ENCODE assay signal across 19 cellular contexts in the genomic region with DNA sequence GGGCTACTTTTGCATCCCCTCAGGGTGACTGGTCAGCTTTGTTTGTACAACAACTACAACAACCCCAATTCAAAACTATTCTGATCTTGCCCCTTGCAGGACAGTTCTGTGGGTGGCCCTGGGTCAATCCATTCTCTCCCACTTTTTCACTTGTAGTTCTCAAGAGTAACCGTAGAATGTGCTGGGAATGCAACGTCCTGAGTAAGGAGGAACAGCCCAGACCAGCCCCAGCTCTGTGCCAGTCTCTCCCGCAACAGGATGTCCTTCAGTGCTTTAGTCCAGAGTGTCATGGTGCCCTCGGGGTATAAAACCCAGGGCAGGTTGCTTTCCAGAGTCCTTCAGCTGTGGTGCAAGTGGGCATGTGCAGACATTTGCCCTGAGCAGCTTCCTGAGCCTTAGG. TPM values are rescaled to one million over a fixed set of nuclear protein-coding genes. Genes with fewer than 3 reads are reported as not detected.
A peak's percentile ranks its signal among the peaks of the same experiment; 100 is the strongest.
DNase-seq lines count a peak whose midpoint lies in the region; ATAC-seq and TF ChIP-seq lines count a peak whose summit lies in the region.
"Had no signal": no experiment of that assay in that cellular context is flagged by ENCODE, and none has a peak within 500 bp of the region (broad histone marks: within the 10 kb centered on the region; RNA-seq: fewer than 3 reads in every experiment).

No MANE protein-coding gene starts in this region.

- DNase-seq in WTC11 (ENCODE audit: low spot score): no peak
- DNase-seq in coronary artery (ENCODE audit: low spot score): peak; percentile 47
- DNase-seq in islet precursor cell: peak; percentile 87
- DNase-seq in stimulated activated CD8-positive, alpha-beta memory T cell treated with anti-CD3 and anti-CD28 coated beads, Interleukin-4, amount 100 ng/mL, for 48 hours: peak; percentile 2
- no peak for DNase-seq in activated CD4-positive, alpha-beta T cell treated with anti-CD3 and anti-CD28 coated beads, Interleukin-2, amount 50 U/mL, for 4 hours
- DNase-seq in medulla oblongata (ENCODE audit: extremely low spot score): no peak
- no peak for DNase-seq in RPMI8226
- DNase-seq: ACHN; BE2C; Caco-2; CD4-positive, alpha-beta T cell; GDM1; H7; HFFc6 had no signal

- TF ChIP-seq CTCF in WTC11 (IDR thresholded peaks at IDR 0.05) (no peak), coronary artery (IDR thresholded peaks at IDR 0.05) (no peak)

- ATAC-seq in WTC11: peak; percentile 67
- ATAC-seq: GM23338, HCT116, HepG2 had no signal

- H3K36me3 Mint-ChIP-seq in WTC11: peaks cover 14% of the 10 kb centered on the region
- H3K36me3 Mint-ChIP-seq: IgD-negative memory B cell had no signal

- H3K9me3 Mint-ChIP-seq in WTC11: peaks cover 21% of the 10 kb centered on the region

- POLR2A ChIA-PET in WTC11 (lab: Charles Lee): no interaction called here

- no peaks in the 10 kb centered on the region; the same call in 1 of the 2 replicates for H3K27me3 Mint-ChIP-seq in WTC11 (ENCODE audit: low read depth)
- H3K27me3 Mint-ChIP-seq: CD4-positive, alpha-beta T cell; IgD-negative memory B cell had no signal

- peaks cover 24% of the 10 kb centered on the region for H3K4me1 Mint-ChIP-seq in WTC11
- H3K4me1 Mint-ChIP-seq: IgD-negative memory B cell had no signal

- H3K4me3 Mint-ChIP-seq in WTC11: no peak overlapping the region
- H3K4me3 Mint-ChIP-seq: CD4-positive, alpha-beta T cell; GM23338; HFFc6 had no signal

- H3K27ac Mint-ChIP-seq in WTC11: no peak overlapping the region
- H3K27ac Mint-ChIP-seq: CD4-positive, alpha-beta T cell; GM23338; HFFc6; IgD-negative memory B cell had no signal

- no peak overlapping the region for H3K27ac ChIP-seq in coronary artery
- H3K27ac ChIP-seq: C4-2B had no signal

- H3K4me3 ChIP-seq in coronary artery: no peak overlapping the region
- H3K4me3 ChIP-seq: GM23338 had no signal

- CTCF ChIA-PET in WTC11 (lab: Charles Lee): interaction anchor here (1.5 to 3.1 kb wide), 2 partner anchors 9 to 96 kb away, joined by 5 to 11 read pairs; no protein-coding TSS in a partner anchor

TF ChIP-seq in WTC11, 78 proteins besides CTCF, POLR2A, EP300 and RAD21:
- TF ChIP-seq, protein P1, sequence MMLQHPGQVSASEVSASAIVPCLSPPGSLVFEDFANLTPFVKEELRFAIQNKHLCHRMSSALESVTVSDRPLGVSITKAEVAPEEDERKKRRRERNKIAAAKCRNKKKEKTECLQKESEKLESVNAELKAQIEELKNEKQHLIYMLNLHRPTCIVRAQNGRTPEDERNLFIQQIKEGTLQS (CRISPR knock-in tag; conservative IDR thresholded peaks at IDR 0.05): no peak
- TF ChIP-seq JUN (CRISPR knock-in tag; IDR thresholded peaks at IDR 0.05): no peak

RNA-seq across cellular contexts. Expression of a gene that starts 22.1 kb away (rescaled TPM):
- total RNA-seq in WTC11 (2021): not detected in 3 replicates
- total RNA-seq: Caco-2; CD4-positive, alpha-beta T cell; GM23338; H7; HepG2; HFFc6 had no signal

Comparison
In these comparisons a context has a peak if more than half of its experiments do, and no peak if none do; other contexts are left out.
1. DNase-seq: peak in coronary artery (single experiment), islet precursor cell (single experiment) and stimulated activated CD8-positive, alpha-beta memory T cell treated with anti-CD3 and anti-CD28 coated beads, Interleukin-4, amount 100 ng/mL, for 48 hours (single experiment); none in WTC11 (single experiment), activated CD4-positive, alpha-beta T cell treated with anti-CD3 and anti-CD28 coated beads, Interleukin-2, amount 50 U/mL, for 4 hours (0 of 2), medulla oblongata (single experiment) and RPMI8226 (single experiment).